19 cellular contexts compared by ENCODE assay signal in the genomic region with DNA sequence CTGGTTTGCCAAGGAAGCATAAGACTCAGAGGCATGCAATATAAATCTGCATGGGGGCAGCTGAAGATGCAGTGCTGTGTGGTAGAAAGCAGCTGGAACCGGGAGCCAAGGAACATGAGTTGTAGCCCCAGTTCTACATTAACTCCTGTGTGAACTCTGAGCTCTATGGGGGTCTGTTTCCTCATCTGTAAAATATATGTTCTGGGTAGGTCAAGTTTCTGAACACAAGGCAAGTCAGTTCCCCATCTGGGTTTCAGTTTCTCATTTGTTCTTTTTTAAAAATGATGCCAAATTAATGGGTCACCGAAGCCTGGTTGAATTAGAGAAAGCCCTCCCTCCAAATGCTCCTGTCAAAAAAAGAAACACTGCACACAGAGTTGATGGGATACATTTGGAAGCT. TPM values are rescaled to one million over a fixed set of nuclear protein-coding genes. Genes with fewer than 3 reads are reported as not detected.
DNase-seq lines count a peak whose midpoint lies in the region; ATAC-seq and TF ChIP-seq lines count a peak whose summit lies in the region.
"Had no signal": no experiment of that assay in that cellular context is flagged by ENCODE, and none has a peak within 500 bp of the region (broad histone marks: within the 10 kb centered on the region; RNA-seq: fewer than 3 reads in every experiment).

No MANE protein-coding gene starts in this region.

- H3K27ac ChIP-seq in cardiac muscle cell (peak overlapping the region; percentile 59), OCI-LY3 (ENCODE audit: low read length) (no peak overlapping the region), osteoblast (ENCODE audit: low read depth, low read length) (no peak overlapping the region), foreskin keratinocyte (no peak overlapping the region)
- H3K27ac ChIP-seq: 22Rv1; BLaER1 treated with 17β-estradiol and CSF1 and Interleukin-3, amounts not matched to agents 10 nM and 100 nM had no signal

- H3K4me1 ChIP-seq in cardiac muscle cell (ENCODE audit: low read depth) (peaks cover 60% of the 10 kb centered on the region), OCI-LY3 (ENCODE audit: low read length) (peaks cover 13% of the 10 kb centered on the region), osteoblast (ENCODE audit: insufficient read depth, low read length) (no peaks in the 10 kb centered on the region), foreskin keratinocyte (no peaks in the 10 kb centered on the region)
- H3K4me1 ChIP-seq: BLaER1 treated with 17β-estradiol and CSF1 and Interleukin-3, amounts not matched to agents 10 nM and 100 nM had no signal

- peak overlapping the region; percentile 58 for H3K4me2 ChIP-seq in OCI-LY3 (ENCODE audit: low read length)
- H3K4me2 ChIP-seq in osteoblast (ENCODE audit: insufficient read depth, low read length) = no peak overlapping the region
- H3K4me2 ChIP-seq: BLaER1 treated with 17β-estradiol and CSF1 and Interleukin-3, amounts not matched to agents 10 nM and 100 nM had no signal

- intact Hi-C loops in left ventricle myocardium superior (cut with micrococcal nuclease) = no loop called here

- H3K9ac ChIP-seq in OCI-LY3 (ENCODE audit: low read length) = no peak overlapping the region
- H3K9ac ChIP-seq: BLaER1 treated with 17β-estradiol and CSF1 and Interleukin-3, amounts not matched to agents 10 nM and 100 nM had no signal

- no peaks in the 10 kb centered on the region for H3K27me3 Mint-ChIP-seq in mesothelial cell of epicardium (ENCODE audit: low read depth)

- H3K36me3 Mint-ChIP-seq in mesothelial cell of epicardium = peaks cover 12% of the 10 kb centered on the region

- H3K27me3 ChIP-seq in cardiac muscle cell (no peaks in the 10 kb centered on the region), OCI-LY3 (ENCODE audit: low read depth, low read length) (peaks cover 3% of the 10 kb centered on the region; the same call in 1 of the 2 replicates), osteoblast (ENCODE audit: insufficient read depth, low read length) (no peaks in the 10 kb centered on the region), foreskin keratinocyte (peaks cover 3% of the 10 kb centered on the region)
- H3K27me3 ChIP-seq: BLaER1 treated with 17β-estradiol and CSF1 and Interleukin-3, amounts not matched to agents 10 nM and 100 nM had no signal

- H3K79me2 ChIP-seq in OCI-LY3 (ENCODE audit: low read length) (no peaks in the 10 kb centered on the region), osteoblast (ENCODE audit: insufficient read depth, low read length) (peaks cover 2% of the 10 kb centered on the region)

- H3K36me3 ChIP-seq in cardiac muscle cell (no peaks in the 10 kb centered on the region), OCI-LY3 (replicated peaks; ENCODE audit: low read depth, low read length) (no peaks in the 10 kb centered on the region), osteoblast (ENCODE audit: insufficient read depth, low read length) (no peaks in the 10 kb centered on the region)
- H3K36me3 ChIP-seq: BLaER1 treated with 17β-estradiol and CSF1 and Interleukin-3, amounts not matched to agents 10 nM and 100 nM had no signal

- DNase-seq in cardiac muscle cell (ENCODE audit: low read depth in 1 of 2, low spot score in 1 of 2) = no peak
- DNase-seq in left ventricle myocardium superior = no peak
- no peak for DNase-seq in mesothelial cell of epicardium (ENCODE audit: low spot score in 2 of 2, unreplicated experiment in 2 of 2)
- no peak for DNase-seq in osteoblast (ENCODE audit: insufficient read length, low spot score, missing footprints)
- no peak for DNase-seq in AG08396 (ENCODE audit: low spot score)
- DNase-seq in foreskin keratinocyte = no peak
- DNase-seq: DMS 273 treated with DMSO at 0.1 percent for 48 hours, Kasumi-1, NCI-H1417 treated with DMSO at 0.1 percent for 48 hours, NCI-H2029, NCI-H2171 treated with DMSO at 0.1 percent for 48 hours, NCI-H510A, OCI-M1, RPMI8226, SW 1271 had no signal

- H2AFZ ChIP-seq in OCI-LY3 (ENCODE audit: low read depth, low read length) (no peak overlapping the region), osteoblast (ENCODE audit: low read length) (no peak overlapping the region)

- TF ChIP-seq CTCF in cardiac muscle cell (IDR thresholded peaks at IDR 0.05; ENCODE audit: low read depth, low read length) = no peak
- TF ChIP-seq CTCF in OCI-LY3 (IDR thresholded peaks at IDR 0.05; ENCODE audit: low read depth, low read length) = no peak
- no peak for TF ChIP-seq CTCF in mesothelial cell of epicardium (IDR thresholded peaks at IDR 0.05; ENCODE audit: unreplicated experiment)
- TF ChIP-seq CTCF in osteoblast (IDR thresholded peaks at IDR 0.05; ENCODE audit: extremely low read depth, low read depth, low read length) = no peak
- TF ChIP-seq CTCF in foreskin keratinocyte (conservative IDR thresholded peaks at IDR 0.05) = no peak

- no peaks in the 10 kb centered on the region for H4K20me1 ChIP-seq in OCI-LY3 (ENCODE audit: insufficient read depth, low read length)
- no peaks in the 10 kb centered on the region for H4K20me1 ChIP-seq in osteoblast (ENCODE audit: insufficient read depth, low read length)
- H4K20me1 ChIP-seq: BLaER1 treated with 17β-estradiol and CSF1 and Interleukin-3, amounts not matched to agents 10 nM and 100 nM had no signal

- no peak overlapping the region for H3K4me3 Mint-ChIP-seq in mesothelial cell of epicardium

- H3K4me1 Mint-ChIP-seq in mesothelial cell of epicardium = peaks cover 50% of the 10 kb centered on the region

- ATAC-seq in left ventricle myocardium superior (no peak), GM21528 (IDR thresholded peaks at IDR 0.05; ENCODE audit: low FRiP score, unreplicated experiment) (no peak), foreskin keratinocyte (no peak)

- H3K9me3 ChIP-seq in cardiac muscle cell (ENCODE audit: low read depth) = no peaks in the 10 kb centered on the region
- no peaks in the 10 kb centered on the region for H3K9me3 ChIP-seq in OCI-LY3 (ENCODE audit: insufficient read depth, low read length)
- H3K9me3 ChIP-seq in osteoblast (ENCODE audit: low read depth, low read length) = no peaks in the 10 kb centered on the region
- H3K9me3 ChIP-seq: BLaER1 treated with 17β-estradiol and CSF1 and Interleukin-3, amounts not matched to agents 10 nM and 100 nM had no signal

- peak overlapping the region; percentile 45 for H3K27ac Mint-ChIP-seq in mesothelial cell of epicardium

- H3K4me3 ChIP-seq in cardiac muscle cell = no peak overlapping the region
- H3K4me3 ChIP-seq in OCI-LY3 (ENCODE audit: low read length) = peak overlapping the region; percentile 33
- no peak overlapping the region for H3K4me3 ChIP-seq in osteoblast (ENCODE audit: insufficient read depth, low read length)
- H3K4me3 ChIP-seq: BLaER1 treated with 17β-estradiol and CSF1 and Interleukin-3, amounts not matched to agents 10 nM and 100 nM had no signal

- H3K9me3 Mint-ChIP-seq in mesothelial cell of epicardium = peaks cover 3% of the 10 kb centered on the region

RNA-seq across cellular contexts. Expression of gene UNC5C, which starts 24.1 kb away (rescaled TPM):
- total RNA-seq in cardiac muscle cell (25.9 and 28.4 TPM in 2 replicates), left ventricle myocardium superior (0.72 TPM), mesothelial cell of epicardium (76.7 to 77.9 TPM (median 77.1 TPM) in 3 replicates), osteoblast (9.0 and 13.6 TPM in 2 replicates), foreskin keratinocyte (not detected in 2 replicates)
- polyA plus RNA-seq in cardiac muscle cell (11.0 and 13.4 TPM in 2 replicates), foreskin keratinocyte (not detected in 2 replicates)
